ENCODE assay signal across 21 cellular contexts in the genomic region with DNA sequence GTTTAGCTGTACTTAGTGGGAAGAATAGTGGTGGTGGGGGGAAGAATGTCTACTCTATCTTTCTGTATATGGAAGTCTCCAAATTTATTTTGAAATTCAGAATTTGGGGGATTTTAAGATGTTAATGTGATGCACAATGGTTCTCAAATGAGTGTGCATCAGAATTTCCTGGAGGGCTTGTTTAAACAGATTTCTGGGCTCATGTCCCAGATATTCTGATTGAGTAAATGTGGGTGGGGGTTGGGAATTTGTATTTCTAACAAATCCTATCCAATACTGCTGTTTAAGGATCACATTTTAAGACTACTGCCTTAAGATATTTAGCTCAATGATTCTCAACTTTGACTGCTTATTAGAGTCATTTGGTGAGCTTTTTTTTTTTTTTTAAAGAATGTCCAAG. TPM values are rescaled to one million over a fixed set of nuclear protein-coding genes. Genes with fewer than 3 reads are reported as not detected.
A peak's percentile ranks its signal among the peaks of the same experiment; 100 is the strongest.
DNase-seq lines count a peak whose midpoint lies in the region; ATAC-seq, FAIRE-seq and TF ChIP-seq lines count a peak whose summit lies in the region.
"Had no signal": no experiment of that assay in that cellular context is flagged by ENCODE, and none has a peak within 500 bp of the region (broad histone marks: within the 10 kb centered on the region; RNA-seq: fewer than 3 reads in every experiment).

No MANE protein-coding gene starts in this region.

- no peaks in the 10 kb centered on the region for H3K36me3 ChIP-seq in bronchial epithelial cell (ENCODE audit: control insufficient read depth, insufficient read depth, low read length)
- H3K36me3 ChIP-seq in keratinocyte (ENCODE audit: control insufficient read depth in 2 of 2, extremely low read depth in 1 of 2, insufficient read depth in 2 of 2, low read length in 2 of 2): no peaks in the 10 kb centered on the region
- H3K36me3 ChIP-seq: BE2C had no signal

- FAIRE-seq in bronchial epithelial cell (lab: Jason Lieb, UNC): no peak
- no peak for FAIRE-seq in keratinocyte (lab: Jason Lieb, UNC)
- FAIRE-seq: A204.1, GM12878, H1 had no signal

- no peak overlapping the region for H3K9ac ChIP-seq in keratinocyte (ENCODE audit: control insufficient read depth, extremely low read depth, insufficient read depth, low read length)

- H3K27ac ChIP-seq in RWPE1: peak overlapping the region; percentile 52; the same call in 1 of the 2 replicates
- no peak overlapping the region for H3K27ac ChIP-seq in keratinocyte (ENCODE audit: control insufficient read depth, insufficient read depth, low read length)

- H3K27me3 ChIP-seq in bronchial epithelial cell (ENCODE audit: control insufficient read depth, insufficient read depth, low read length) (no peaks in the 10 kb centered on the region), keratinocyte (ENCODE audit: control insufficient read depth, extremely low read depth, insufficient read depth, low read length) (no peaks in the 10 kb centered on the region)
- H3K27me3 ChIP-seq: BE2C had no signal

- peaks cover 5% of the 10 kb centered on the region for H3K4me1 ChIP-seq in keratinocyte (ENCODE audit: control insufficient read depth, extremely low read depth, insufficient read depth, low read length)
- H3K4me1 ChIP-seq: BE2C had no signal

- no peaks in the 10 kb centered on the region for H3K79me2 ChIP-seq in keratinocyte (ENCODE audit: control insufficient read depth, insufficient read depth, low read length)

- CTCF ChIA-PET in RWPE1 (lab: Yijun Ruan, JAX): interaction anchor here (0.5 kb wide), 1 partner anchor 1585 kb away, joined by 3 read pairs; no protein-coding TSS in a partner anchor

- POLR2A ChIA-PET in RWPE1 (lab: Yijun Ruan, JAX; ENCODE audit: low non-redundant PET): no interaction called here

- H4K20me1 ChIP-seq in keratinocyte (ENCODE audit: control insufficient read depth, extremely low read depth, insufficient read depth, low read length): no peaks in the 10 kb centered on the region

- peak overlapping the region; percentile 19 for H3K4me2 ChIP-seq in keratinocyte (ENCODE audit: control insufficient read depth, extremely low read depth, insufficient read depth, low read depth, low read length)

- ATAC-seq in left cardiac atrium: no peak
- ATAC-seq in activated naive CD4-positive, alpha-beta T cell treated with anti-CD3 and anti-CD28 coated beads, Interleukin-2, amount 50 U/mL, for 72 hours: no peak
- ATAC-seq: GM12878 had no signal

- no peaks in the 10 kb centered on the region for H3K9me1 ChIP-seq in keratinocyte (ENCODE audit: control insufficient read depth, extremely low read depth, insufficient read depth, low read length)

- DNase-seq in RWPE1 (ENCODE audit: low spot score) (no peak), bronchial epithelial cell (ENCODE audit: low read depth) (peak; percentile 68), fibroblast of peridontal ligament (ENCODE audit: extremely low read depth) (peak; percentile 31), keratinocyte (ENCODE audit: low read depth, low spot score) (no peak), left cardiac atrium (no peak), NCI-H526 (lab: John Stamatoyannopoulos, UW) (no peak)
- DNase-seq in activated naive CD4-positive, alpha-beta T cell treated with anti-CD3 and anti-CD28 coated beads, Interleukin-2, amount 50 U/mL, for 72 hours (ENCODE audit: low spot score in 2 of 2): no peak
- DNase-seq: ACHN; BE2C; C1 segment of cervical spinal cord; CD4-positive, CD25-positive, alpha-beta regulatory T cell; CD8-positive, alpha-beta memory T cell; COR-L47; DMS 273 treated with DMSO at 0.1 percent for 48 hours; DMS53; DND-41; EL; H9 had no signal

- dilution Hi-C loops in keratinocyte (cut with MboI; ENCODE audit: extremely low pct_ligation_motif_present, low sequenced_read_pairs): no loop called here

- no peaks in the 10 kb centered on the region for H3K36me3 Mint-ChIP-seq in activated naive CD4-positive, alpha-beta T cell treated with anti-CD3 and anti-CD28 coated beads, Interleukin-2, amount 50 U/mL, for 72 hours
- H3K36me3 Mint-ChIP-seq: CD4-positive, CD25-positive, alpha-beta regulatory T cell; CD8-positive, alpha-beta memory T cell had no signal

- H2AFZ ChIP-seq in keratinocyte (ENCODE audit: control insufficient read depth, low read length): no peak overlapping the region

- no peaks in the 10 kb centered on the region for H3K9me3 ChIP-seq in keratinocyte (ENCODE audit: control insufficient read depth, low read depth, low read length)
- H3K9me3 ChIP-seq: BE2C had no signal

- intact Hi-C loops in left cardiac atrium (cut with DNase I): no loop called here

- no peaks in the 10 kb centered on the region for H3K9me3 Mint-ChIP-seq in activated naive CD4-positive, alpha-beta T cell treated with anti-CD3 and anti-CD28 coated beads, Interleukin-2, amount 50 U/mL, for 72 hours
- H3K9me3 Mint-ChIP-seq: CD8-positive, alpha-beta memory T cell had no signal

- TF ChIP-seq CTCF in RWPE1 (conservative IDR thresholded peaks at IDR 0.05; ENCODE audit: low read depth) (no peak), bronchial epithelial cell (IDR thresholded peaks at IDR 0.05; ENCODE audit: insufficient read depth, low read length, severe bottlenecking) (no peak), keratinocyte (optimal IDR thresholded peaks at IDR 0.05 in 1 of 3, IDR thresholded peaks at IDR 0.05 in 1 of 3, conservative IDR thresholded peaks at IDR 0.05 in 1 of 3; ENCODE audit: extremely low read depth in 1 of 3, insufficient read depth in 2 of 3, low read length in 3 of 3) (no peak)

- H3K4me3 ChIP-seq in bronchial epithelial cell (ENCODE audit: low read depth, low read length): no peak overlapping the region
- H3K4me3 ChIP-seq in keratinocyte (ENCODE audit: control insufficient read depth in 2 of 3, extremely low read depth in 1 of 3, insufficient read depth in 2 of 3, low read depth in 1 of 3, low read length in 3 of 3): no peak overlapping the region
- H3K4me3 ChIP-seq: GM12878 had no signal

- no peak overlapping the region for H3K27ac Mint-ChIP-seq in activated naive CD4-positive, alpha-beta T cell treated with anti-CD3 and anti-CD28 coated beads, Interleukin-2, amount 50 U/mL, for 72 hours
- H3K27ac Mint-ChIP-seq: CD4-positive, CD25-positive, alpha-beta regulatory T cell; CD8-positive, alpha-beta memory T cell; H9 had no signal

RNA-seq across cellular contexts. Expression of gene INTS6L, which starts 15.1 kb away (rescaled TPM):
- total RNA-seq in bronchial epithelial cell (3.2 TPM in 2 replicates), left cardiac atrium (10 to 100 TPM in 1 of 2 donors, 1 to 10 TPM in 1; 9.4 to 11.0 TPM)
- polyA plus RNA-seq in keratinocyte: 5.2 to 14.5 TPM (median 11.4 TPM) in 3 replicates
- 2.4 TPM for polyA plus RNA-seq in keratinocyte (2011; ENCODE audit: low read depth)
- polyA plus RNA-seq in keratinocyte (2011; cell fraction: cytosol; rRNA removed): 2.0 and 3.8 TPM in 2 replicates
- 32.2 and 35.8 TPM in 2 replicates for polyA plus RNA-seq in keratinocyte (2011; cell fraction: nucleus; rRNA removed)
- 3.2 and 6.1 TPM in 2 replicates for polyA plus RNA-seq in keratinocyte (2012; ENCODE audit: low replicate concordance)
- polyA minus RNA-seq in keratinocyte: 0.89 to 7.8 TPM (median 4.7 TPM) in 3 replicates
- polyA minus RNA-seq in keratinocyte (2011; cell fraction: cytosol; rRNA and poly(A)+ RNA removed): 1.2 TPM
- 6.4 and 12.7 TPM in 2 replicates for polyA minus RNA-seq in keratinocyte (2011; cell fraction: nucleus; rRNA and poly(A)+ RNA removed)
- total RNA-seq in activated naive CD4-positive, alpha-beta T cell treated with anti-CD3 and anti-CD28 coated beads, Interleukin-2, amount 50 U/mL, for 72 hours: 10 to 100 TPM; 26.0 to 30.3 TPM

Comparison
In these comparisons a context has a peak if more than half of its experiments do, and no peak if none do; other contexts are left out.
1. DNase-seq: peak in bronchial epithelial cell (single experiment) and fibroblast of peridontal ligament (single experiment); none in RWPE1 (single experiment), keratinocyte (single experiment), left cardiac atrium (single experiment), activated naive CD4-positive, alpha-beta T cell treated with anti-CD3 and anti-CD28 coated beads, Interleukin-2, amount 50 U/mL, for 72 hours (0 of 2) and NCI-H526 (0 of 2).